10 cellular contexts compared by ENCODE assay signal in genomic region chr3:49346797-49347251, GRCh38. TPM values are rescaled to one million over a fixed set of nuclear protein-coding genes. Genes with fewer than 3 reads are reported as not detected.
DNase-seq lines count a peak whose midpoint lies in the region; ATAC-seq and TF ChIP-seq lines count a peak whose summit lies in the region.
"Had no signal": no experiment of that assay in that cellular context is flagged by ENCODE, and none has a peak within 500 bp of the region (broad histone marks: within the 10 kb centered on the region; RNA-seq: fewer than 3 reads in every experiment).

No MANE protein-coding gene starts in this region.

- H3K9me3 ChIP-seq in HCT116 (ENCODE audit: control insufficient read depth in 1 of 2, insufficient read depth in 1 of 2, low read depth in 1 of 2, low read length in 2 of 2) (no peaks in the 10 kb centered on the region), SK-N-SH (no peaks in the 10 kb centered on the region), tibial nerve (no peaks in the 10 kb centered on the region), HAP-1 (no peaks in the 10 kb centered on the region)

- H3K9me2 ChIP-seq in HCT116 (ENCODE audit: insufficient read depth), result no peaks in the 10 kb centered on the region
- H3K9me2 ChIP-seq in SK-N-SH, result no peaks in the 10 kb centered on the region

- H3K27me3 ChIP-seq in HCT116 (ENCODE audit: insufficient read depth, low read length) (no peaks in the 10 kb centered on the region), SK-N-SH (ENCODE audit: insufficient read depth) (no peaks in the 10 kb centered on the region), tibial nerve (no peaks in the 10 kb centered on the region), HAP-1 (ENCODE audit: low read depth) (no peaks in the 10 kb centered on the region)

- intact Hi-C loops in HCT116 (cut with micrococcal nuclease), result no loop called here

- 85% methylated on average over 6 of the region's 6 CpGs for WGBS in SK-N-SH (ENCODE audit: low lambda C conversion rate)
- 77 to 82% methylated on average over 6 of the region's 6 CpGs for WGBS in tibial nerve, 2 donors

- no peaks in the 10 kb centered on the region for H3K27me3 Mint-ChIP-seq in stimulated activated memory B cell treated with anti-CD40 and anti-IgM and Interleukin-4, amounts not matched to agents 10 μg/mL and 1 μg/mL and 100 μg/mL, for 72 hours
- H3K27me3 Mint-ChIP-seq: activated CD4-positive, alpha-beta memory T cell treated with anti-CD3 and anti-CD28 coated beads for 36 hours had no signal

- RAD21 ChIA-PET in HCT116 (lab: Charles Lee; ENCODE audit: low non-redundant PET in 1 of 2, low total read pairs in 2 of 2, uncharacterized antibody in 2 of 2, unreplicated experiment in 2 of 2), result no interaction called here

- peaks cover 7 to 22% of the 10 kb centered on the region in 2 experiments for H3K4me1 ChIP-seq in HCT116 (ENCODE audit: control insufficient read depth in 1 of 2, insufficient read depth in 2 of 2, low read length in 2 of 2)
- H3K4me1 ChIP-seq in SK-N-SH (ENCODE audit: control insufficient read depth in 1 of 2, insufficient read depth in 2 of 2, low read depth in 1 of 2, low read length in 1 of 2), result peaks cover 0 to 9% of the 10 kb centered on the region in 2 experiments; a peak in 1 of 4 replicates
- H3K4me1 ChIP-seq in tibial nerve, result peaks cover 0 to 15% (median 5%) of the 10 kb centered on the region in 4 donors
- no peaks in the 10 kb centered on the region for H3K4me1 ChIP-seq in HAP-1

- H2AFZ ChIP-seq in HCT116 (ENCODE audit: low read depth, low read length, poor library complexity, severe bottlenecking), result peak overlapping the region; percentile 80
- H2AFZ ChIP-seq in SK-N-SH (ENCODE audit: low read depth), result peak overlapping the region; percentile 93

- TF ChIP-seq RAD21 in HCT116 (IDR thresholded peaks at IDR 0.05; ENCODE audit: low read depth) (no peak), SK-N-SH (IDR thresholded peaks at IDR 0.05; ENCODE audit: low read length) (no peak)

- CTCF ChIA-PET in HCT116 (lab: Charles Lee) (no interaction called here), SK-N-SH (lab: Yijun Ruan, JAX) (interaction anchor here (0.8 kb wide), 1 partner anchor 213 kb away, joined by 3 read pairs; no protein-coding TSS in a partner anchor)

- H3K36me3 Mint-ChIP-seq in stimulated activated memory B cell treated with anti-CD40 and anti-IgM and Interleukin-4, amounts not matched to agents 10 μg/mL and 1 μg/mL and 100 μg/mL, for 72 hours, result no peaks in the 10 kb centered on the region
- H3K36me3 Mint-ChIP-seq: activated CD4-positive, alpha-beta memory T cell treated with anti-CD3 and anti-CD28 coated beads for 36 hours had no signal

- H3K4me1 Mint-ChIP-seq in stimulated activated memory B cell treated with anti-CD40 and anti-IgM and Interleukin-4, amounts not matched to agents 10 μg/mL and 1 μg/mL and 100 μg/mL, for 72 hours, result peaks cover 48% of the 10 kb centered on the region

- H3K79me2 ChIP-seq in HCT116 (ENCODE audit: insufficient read depth, low read length), result no peaks in the 10 kb centered on the region
- no peaks in the 10 kb centered on the region for H3K79me2 ChIP-seq in SK-N-SH (ENCODE audit: insufficient read depth)

- H3K4me2 ChIP-seq in HCT116 (ENCODE audit: low read length) (no peak overlapping the region; the same call in 1 of the 2 replicates), SK-N-SH (peak overlapping the region; percentile 10; the same call in 1 of the 2 replicates)

- no peak for ATAC-seq in HCT116
- ATAC-seq in stimulated activated memory B cell treated with anti-CD40 and anti-IgM and Interleukin-4, amounts not matched to agents 10 μg/mL and 1 μg/mL and 100 μg/mL, for 72 hours, result no peak

- DNase-seq in HCT116 (ENCODE audit: low read depth, low spot score) (no peak), SK-N-SH (no peak), fibroblast of peridontal ligament (ENCODE audit: extremely low read depth) (peak; percentile 45), tibial nerve (ENCODE audit: low spot score in 2 of 2) (no peak), AML-193 (lab: John Stamatoyannopoulos, UW) (no peak), HAP-1 (ENCODE audit: low spot score in 2 of 2) (no peak)
- no peak for DNase-seq in activated CD4-positive, alpha-beta T cell treated with anti-CD3 and anti-CD28 coated beads for 4 hours
- DNase-seq: activated CD4-positive, alpha-beta memory T cell treated with anti-CD3 and anti-CD28 coated beads for 36 hours; NCI-H1436 had no signal

- no TSS peak for BruUV-seq in HCT116 (replicated peaks; lab: Mats Ljungman, UMichigan)

- no peak overlapping the region for H3K4me3 ChIP-seq in HCT116 (replicated peaks in 1 of 2; ENCODE audit: low read depth in 1 of 2, low read length in 2 of 2)
- no peak overlapping the region for H3K4me3 ChIP-seq in SK-N-SH (ENCODE audit: low read depth in 2 of 2, low read length in 1 of 2)
- no peak overlapping the region for H3K4me3 ChIP-seq in tibial nerve
- no peak overlapping the region for H3K4me3 ChIP-seq in HAP-1

- H4K20me1 ChIP-seq in HCT116 (ENCODE audit: insufficient read depth) (no peaks in the 10 kb centered on the region), SK-N-SH (ENCODE audit: insufficient read depth) (no peaks in the 10 kb centered on the region)

- in situ Hi-C loops in HAP-1 (cut with MboI; ENCODE audit: low sequenced_read_pairs), result no loop called here

- H3K9me3 Mint-ChIP-seq in stimulated activated memory B cell treated with anti-CD40 and anti-IgM and Interleukin-4, amounts not matched to agents 10 μg/mL and 1 μg/mL and 100 μg/mL, for 72 hours, result no peaks in the 10 kb centered on the region
- H3K9me3 Mint-ChIP-seq: activated CD4-positive, alpha-beta memory T cell treated with anti-CD3 and anti-CD28 coated beads for 36 hours had no signal

- H3K36me3 ChIP-seq in HCT116 (ENCODE audit: control insufficient read depth in 1 of 2, insufficient read depth in 2 of 2, low read length in 2 of 2) (no peaks in the 10 kb centered on the region), SK-N-SH (replicated peaks in 1 of 2; ENCODE audit: control insufficient read depth in 1 of 2, insufficient read depth in 2 of 2, low read length in 1 of 2) (no peaks in the 10 kb centered on the region), tibial nerve (no peaks in the 10 kb centered on the region), HAP-1 (replicated peaks) (no peaks in the 10 kb centered on the region)

- H3K9ac ChIP-seq in HCT116 (ENCODE audit: low read length) (no peak overlapping the region), SK-N-SH (no peak overlapping the region)

- peak overlapping the region; percentile 98 for H3K27ac Mint-ChIP-seq in stimulated activated memory B cell treated with anti-CD40 and anti-IgM and Interleukin-4, amounts not matched to agents 10 μg/mL and 1 μg/mL and 100 μg/mL, for 72 hours
- H3K27ac Mint-ChIP-seq: activated CD4-positive, alpha-beta memory T cell treated with anti-CD3 and anti-CD28 coated beads for 36 hours had no signal

- TF ChIP-seq POLR2A in HCT116 (IDR thresholded peaks at IDR 0.05; ENCODE audit: borderline replicate concordance, extremely low read depth, insufficient read depth, insufficient read length) (no peak), tibial nerve (IDR thresholded peaks at IDR 0.05) (no peak)

- H3K4me3 Mint-ChIP-seq in stimulated activated memory B cell treated with anti-CD40 and anti-IgM and Interleukin-4, amounts not matched to agents 10 μg/mL and 1 μg/mL and 100 μg/mL, for 72 hours, result no peak overlapping the region
- H3K4me3 Mint-ChIP-seq: activated CD4-positive, alpha-beta memory T cell treated with anti-CD3 and anti-CD28 coated beads for 36 hours had no signal

- H3K27ac ChIP-seq in HCT116 (ENCODE audit: low read depth, low read length) (0 out of 2 replicates have a peak overlapping the region, but pooled peaks have one; percentile 17), SK-N-SH (ENCODE audit: low read depth in 2 of 2, low read length in 1 of 2) (peak overlapping the region in 1 of 2 experiments; percentile 32; a peak in 1 of 4 replicates), tibial nerve (peak overlapping the region in 2 of 4 donors; percentile 67 to 75)

- TF ChIP-seq EP300 in SK-N-SH (IDR thresholded peaks at IDR 0.05; ENCODE audit: borderline replicate concordance in 1 of 2, low read depth in 1 of 2, low read length in 1 of 2), result no peak
- TF ChIP-seq EP300 in tibial nerve (IDR thresholded peaks at IDR 0.05), result no peak

- POLR2A ChIA-PET in HCT116 (lab: Charles Lee), result no interaction called here
- POLR2A ChIA-PET in SK-N-SH (lab: Yijun Ruan, JAX), result no interaction called here

- peaks cover 17% of the 10 kb centered on the region for H3F3A ChIP-seq in SK-N-SH (replicated peaks; ENCODE audit: insufficient read depth)

- no peak for TF ChIP-seq CTCF in HCT116 (IDR thresholded peaks at IDR 0.05 in 2 of 3, conservative IDR thresholded peaks at IDR 0.05 in 1 of 3; ENCODE audit: borderline replicate concordance in 1 of 3, insufficient read depth in 1 of 3, low read depth in 2 of 3, low read length in 2 of 3)
- TF ChIP-seq CTCF in SK-N-SH (IDR thresholded peaks at IDR 0.05), result no peak
- no peak for TF ChIP-seq CTCF in tibial nerve (IDR thresholded peaks at IDR 0.05)

TF ChIP-seq in HCT116, 20 proteins besides CTCF, POLR2A, EP300 and RAD21 (continues in another document):
- TF ChIP-seq, protein P1, sequence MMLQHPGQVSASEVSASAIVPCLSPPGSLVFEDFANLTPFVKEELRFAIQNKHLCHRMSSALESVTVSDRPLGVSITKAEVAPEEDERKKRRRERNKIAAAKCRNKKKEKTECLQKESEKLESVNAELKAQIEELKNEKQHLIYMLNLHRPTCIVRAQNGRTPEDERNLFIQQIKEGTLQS (IDR thresholded peaks at IDR 0.05), result no peak

TF ChIP-seq in SK-N-SH, 30 proteins besides CTCF, POLR2A, EP300 and RAD21:
- TF ChIP-seq, protein P2, sequence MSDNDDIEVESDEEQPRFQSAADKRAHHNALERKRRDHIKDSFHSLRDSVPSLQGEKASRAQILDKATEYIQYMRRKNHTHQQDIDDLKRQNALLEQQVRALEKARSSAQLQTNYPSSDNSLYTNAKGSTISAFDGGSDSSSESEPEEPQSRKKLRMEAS (IDR thresholded peaks at IDR 0.05; ENCODE audit: low read depth), result no peak
- TF ChIP-seq CHD2 (IDR thresholded peaks at IDR 0.05; ENCODE audit: low read length, partially characterized antibody), result no peak

RNA-seq across cellular contexts. Expression of gene USP4, which starts 7.0 kb away (rescaled TPM):
- total RNA-seq in HCT116 (2021; ENCODE audit: unreplicated experiment) (31.7 TPM), tibial nerve (10 to 100 TPM; 33.7 to 49.8 (median 46.0) TPM)
- polyA plus RNA-seq in HCT116 (2012), result 21.9 and 22.6 TPM in 2 replicates
- 33.2 and 45.6 TPM in 2 replicates for polyA plus RNA-seq in SK-N-SH (2012; rRNA removed)
- 25.0 and 29.3 TPM in 2 replicates for polyA plus RNA-seq in SK-N-SH (2012; cell fraction: cytosol; rRNA removed)
- 93.9 and 124 TPM in 2 replicates for polyA plus RNA-seq in SK-N-SH (2012; cell fraction: nucleus; rRNA removed)

RNA-seq across cellular contexts. Expression of gene GPX1, which starts 11.3 kb away (rescaled TPM):
- total RNA-seq in HCT116 (2021; ENCODE audit: unreplicated experiment) (330 TPM), tibial nerve (100 to 1,000 TPM; 217 to 359 (median 310) TPM)
- 429 and 439 TPM in 2 replicates for polyA plus RNA-seq in HCT116 (2012)
- polyA plus RNA-seq in SK-N-SH (2012; rRNA removed), result 661 and 815 TPM in 2 replicates
- 391 and 496 TPM in 2 replicates for polyA plus RNA-seq in SK-N-SH (2012; cell fraction: cytosol; rRNA removed)
- polyA plus RNA-seq in SK-N-SH (2012; cell fraction: nucleus; rRNA removed), result 254 and 446 TPM in 2 replicates
